Comparison of ENCODE assay signal across 28 cellular contexts in the genomic region with DNA sequence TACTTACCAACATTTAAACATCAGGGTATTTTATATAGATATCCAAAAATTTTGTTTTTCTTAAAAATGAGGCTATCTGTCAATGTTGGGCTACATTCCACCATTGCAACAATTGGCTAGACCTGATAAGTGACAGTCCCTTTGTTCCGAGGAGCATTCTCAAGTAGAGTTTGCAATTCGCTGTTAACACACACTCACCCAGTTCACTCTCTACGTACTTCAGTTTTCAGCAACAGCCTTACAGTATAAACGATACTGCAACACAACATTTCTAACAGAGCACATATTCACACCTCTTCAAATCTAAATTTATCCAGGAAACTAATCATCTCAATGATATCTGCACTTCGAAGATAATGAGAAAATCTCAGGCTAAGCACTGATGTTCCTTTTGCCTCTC.
"Had no signal": no experiment of that assay in that cellular context is flagged by ENCODE, and none has a peak within 500 bp of the region (broad histone marks: within the 10 kb centered on the region; RNA-seq: fewer than 3 reads in every experiment).

No MANE protein-coding gene starts in this region.

- H3K36me3 ChIP-seq: neutrophil, pancreas, right lobe of liver, sigmoid colon, stomach, thoracic aorta, thyroid gland, tibial nerve, upper lobe of left lung, uterus had no signal

- FAIRE-seq: pancreas, small intestine had no signal

- H3K27me3 Mint-ChIP-seq: naive thymus-derived CD8-positive, alpha-beta T cell; natural killer cell treated with Interleukin-12 subunit alpha and Interleukin-12 subunit beta and Interleukin-15 and Interleukin-18, amount 100 ng/mL, for 72 hours; progenitor cell of endocrine pancreas; stimulated activated naive B cell treated with anti-CD40 and anti-IgM and Interleukin-4, amounts not matched to agents 10 μg/mL and 1 μg/mL and 100 μg/mL, for 72 hours; stimulated activated naive CD8-positive, alpha-beta T cell treated with anti-CD3 and anti-CD28 coated beads, Interleukin-15, Interleukin-2, amounts not matched to agents 100 ng/mL and 50 ng/mL, for 24 hours had no signal

- H3K4me3 Mint-ChIP-seq: naive thymus-derived CD8-positive, alpha-beta T cell; natural killer cell treated with Interleukin-12 subunit alpha and Interleukin-12 subunit beta and Interleukin-15 and Interleukin-18, amount 100 ng/mL, for 72 hours; nephron progenitor cell; neural crest cell; stimulated activated effector memory CD8-positive, alpha-beta T cell treated with anti-CD3 and anti-CD28 coated beads, Interleukin-12 subunit alpha, Interleukin-12 subunit beta, amount 100 ng/mL, for 72 hours; stimulated activated naive B cell treated with anti-CD40 and anti-IgM and Interleukin-4, amounts not matched to agents 10 μg/mL and 1 μg/mL and 100 μg/mL, for 72 hours; stimulated activated naive CD8-positive, alpha-beta T cell treated with anti-CD3 and anti-CD28 coated beads, Interleukin-15, Interleukin-2, amounts not matched to agents 100 ng/mL and 50 ng/mL, for 24 hours had no signal

- H3K4me3 ChIP-seq: pancreas, psoas muscle, right lobe of liver, sigmoid colon, stomach, thoracic aorta, thyroid gland, tibial nerve, upper lobe of left lung, uterus had no signal

- DNase-seq: naive thymus-derived CD8-positive, alpha-beta T cell; nephron progenitor cell; nucleus accumbens; pancreas; psoas muscle; right cardiac atrium; right lobe of liver; sigmoid colon; small intestine; stimulated activated CD4-positive, alpha-beta T cell treated with anti-CD3 and anti-CD28 coated beads, Interleukin-15, amount 100 ng/mL, for 24 hours; stimulated activated CD4-positive, alpha-beta T cell treated with anti-CD3 and anti-CD28 coated beads, Interleukin-2, amount 100 ng/mL, for 24 hours; stimulated activated CD4-positive, alpha-beta T cell treated with anti-CD3 and anti-CD28 coated beads, Interleukin-2, amount 100 ng/mL, for 48 hours; stimulated activated CD4-positive, alpha-beta T cell treated with anti-CD3 and anti-CD28 coated beads, Interleukin-4, amount 100 ng/mL, for 24 hours; stimulated activated naive B cell treated with anti-CD40 and anti-IgM and Interleukin-4, amounts not matched to agents 10 μg/mL and 1 μg/mL and 100 μg/mL, for 72 hours; stimulated activated naive CD4-positive, alpha-beta T cell treated with Interleukin-2 at 50 U/mL for 16 hours; stomach; thyroid gland; trophoblast cell; upper lobe of left lung; uterus had no signal

- H3K27ac ChIP-seq: neutrophil, pancreas, psoas muscle, right lobe of liver, sigmoid colon, stomach, thoracic aorta, thyroid gland, tibial nerve, upper lobe of left lung, uterus had no signal

- H3K27ac Mint-ChIP-seq: naive thymus-derived CD8-positive, alpha-beta T cell; natural killer cell treated with Interleukin-12 subunit alpha and Interleukin-12 subunit beta and Interleukin-15 and Interleukin-18, amount 100 ng/mL, for 72 hours; nephron progenitor cell; progenitor cell of endocrine pancreas; stimulated activated effector memory CD8-positive, alpha-beta T cell treated with anti-CD3 and anti-CD28 coated beads, Interleukin-12 subunit alpha, Interleukin-12 subunit beta, amount 100 ng/mL, for 72 hours; stimulated activated naive B cell treated with anti-CD40 and anti-IgM and Interleukin-4, amounts not matched to agents 10 μg/mL and 1 μg/mL and 100 μg/mL, for 72 hours; stimulated activated naive CD8-positive, alpha-beta T cell treated with anti-CD3 and anti-CD28 coated beads, Interleukin-15, Interleukin-2, amounts not matched to agents 100 ng/mL and 50 ng/mL, for 24 hours had no signal

- H3K9me3 Mint-ChIP-seq: stimulated activated naive B cell treated with anti-CD40 and anti-IgM and Interleukin-4, amounts not matched to agents 10 μg/mL and 1 μg/mL and 100 μg/mL, for 72 hours had no signal

- H3K9me3 ChIP-seq: neutrophil, pancreas, psoas muscle, right lobe of liver, sigmoid colon, thoracic aorta, thyroid gland, uterus had no signal

- ATAC-seq: naive thymus-derived CD8-positive, alpha-beta T cell; natural killer cell treated with Interleukin-12 subunit alpha and Interleukin-12 subunit beta and Interleukin-15 and Interleukin-18, amount 100 ng/mL, for 72 hours; pancreas; psoas muscle; right cardiac atrium; right lobe of liver; stimulated activated effector memory CD8-positive, alpha-beta T cell treated with anti-CD3 and anti-CD28 coated beads, Interleukin-12 subunit alpha, Interleukin-12 subunit beta, amount 100 ng/mL, for 72 hours; stimulated activated naive B cell treated with anti-CD40 and anti-IgM and Interleukin-4, amounts not matched to agents 10 μg/mL and 1 μg/mL and 100 μg/mL, for 72 hours had no signal

- H3K4me1 Mint-ChIP-seq: naive thymus-derived CD8-positive, alpha-beta T cell; nephron progenitor cell; neural crest cell; stimulated activated effector memory CD8-positive, alpha-beta T cell treated with anti-CD3 and anti-CD28 coated beads, Interleukin-12 subunit alpha, Interleukin-12 subunit beta, amount 100 ng/mL, for 72 hours; stimulated activated naive B cell treated with anti-CD40 and anti-IgM and Interleukin-4, amounts not matched to agents 10 μg/mL and 1 μg/mL and 100 μg/mL, for 72 hours had no signal

- H3K36me3 Mint-ChIP-seq: naive thymus-derived CD8-positive, alpha-beta T cell; natural killer cell treated with Interleukin-12 subunit alpha and Interleukin-12 subunit beta and Interleukin-15 and Interleukin-18, amount 100 ng/mL, for 72 hours; stimulated activated effector memory CD8-positive, alpha-beta T cell treated with anti-CD3 and anti-CD28 coated beads, Interleukin-12 subunit alpha, Interleukin-12 subunit beta, amount 100 ng/mL, for 72 hours; stimulated activated naive B cell treated with anti-CD40 and anti-IgM and Interleukin-4, amounts not matched to agents 10 μg/mL and 1 μg/mL and 100 μg/mL, for 72 hours had no signal

- H3K4me1 ChIP-seq: pancreas, psoas muscle, right lobe of liver, sigmoid colon, stomach, thyroid gland, tibial nerve, upper lobe of left lung, uterus had no signal

- H3K27me3 ChIP-seq: neutrophil, pancreas, right lobe of liver, sigmoid colon, stomach, thyroid gland, tibial nerve, upper lobe of left lung, uterus had no signal
